8 cellular contexts compared by ENCODE assay signal in genomic region chr10:11757452-11757819, GRCh38. TPM values are rescaled to one million over a fixed set of nuclear protein-coding genes. Genes with fewer than 3 reads are reported as not detected.
DNase-seq lines count a peak whose midpoint lies in the region; ATAC-seq, FAIRE-seq and TF ChIP-seq lines count a peak whose summit lies in the region.

No MANE protein-coding gene starts in this region.

- no peak overlapping the region for H3K27ac Mint-ChIP-seq in activated T-helper 17 cell treated with anti-CD3 and anti-CD28 coated beads, Interleukin-2, amount 50 U/mL, for 72 hours

- H3K9me3 ChIP-seq in pancreas, result no peaks in the 10 kb centered on the region

- peaks cover 0 to 8% (median 5%) of the 10 kb centered on the region in 3 donors for H3K36me3 ChIP-seq in pancreas

- H3K4me3 Mint-ChIP-seq in activated T-helper 17 cell treated with anti-CD3 and anti-CD28 coated beads, Interleukin-2, amount 50 U/mL, for 72 hours, result no peak overlapping the region

- WGBS in pancreas, 2 donors, result 3 to 10% methylated on average over 3 of the region's 3 CpGs

- no peaks in the 10 kb centered on the region for H3K4me1 Mint-ChIP-seq in activated T-helper 17 cell treated with anti-CD3 and anti-CD28 coated beads, Interleukin-2, amount 50 U/mL, for 72 hours

- peak overlapping the region; percentile 40 to 84 (median 78) for H3K27ac ChIP-seq in pancreas

- FAIRE-seq in GM18507 (lab: Jason Lieb, UNC), result peak; percentile 42
- FAIRE-seq in pancreas (lab: Jason Lieb, UNC), result no peak

- peaks cover 18 to 20% (median 19%) of the 10 kb centered on the region in 3 donors for H3K4me1 ChIP-seq in pancreas

- peaks cover 3% of the 10 kb centered on the region for H3K27me3 Mint-ChIP-seq in activated T-helper 17 cell treated with anti-CD3 and anti-CD28 coated beads, Interleukin-2, amount 50 U/mL, for 72 hours

- TF ChIP-seq CTCF in pancreas (IDR thresholded peaks at IDR 0.05), result no peak

- H3K4me3 ChIP-seq in pancreas, result no peak overlapping the region

- H3K9me3 Mint-ChIP-seq in activated T-helper 17 cell treated with anti-CD3 and anti-CD28 coated beads, Interleukin-2, amount 50 U/mL, for 72 hours, result no peaks in the 10 kb centered on the region

- intact Hi-C loops in pancreas (cut with DNase I), result loop anchor here in 1 of 3 donors (10.0 kb wide), 1 partner anchor 243 kb away; no protein-coding TSS in a partner anchor

- no peaks in the 10 kb centered on the region for H3K27me3 ChIP-seq in pancreas

- ATAC-seq in esophagus mucosa (peak; percentile 75), pancreas (peak; percentile 82 to 93 (median 82)), HG03342 (IDR thresholded peaks at IDR 0.05; ENCODE audit: unreplicated experiment) (no peak)
- ATAC-seq in activated T-helper 17 cell treated with anti-CD3 and anti-CD28 coated beads, Interleukin-2, amount 50 U/mL, for 72 hours (replicated peaks), result no peak

- no peaks in the 10 kb centered on the region for H3K36me3 Mint-ChIP-seq in activated T-helper 17 cell treated with anti-CD3 and anti-CD28 coated beads, Interleukin-2, amount 50 U/mL, for 72 hours (ENCODE audit: low read depth)

- DNase-seq in GM18507 (ENCODE audit: extremely low spot score, insufficient read length, low read depth) (no peak), NCI-H226 (peak; percentile 16), pancreas (peak in 4 of 6 donors; percentile 56 to 75 (median 74)), cerebellar nuclear complex (lab: John Stamatoyannopoulos, UW) (no peak), NCI-H1048 (lab: John Stamatoyannopoulos, UW) (no peak)

RNA-seq across cellular contexts. Expression of gene ECHDC3, which starts 15.3 kb away (rescaled TPM):
- 17.8 TPM for total RNA-seq in esophagus mucosa
- total RNA-seq in pancreas, result 10 to 100 TPM; 12.3 to 19.6 (median 16.6) TPM
- polyA plus RNA-seq in pancreas, result 10 to 100 TPM in 1 of 2 donors, 1 to 10 TPM in 1; 9.7 to 18.8 TPM
- 1 to 10 TPM in 1 of 2 donors, not detected in 1; 1.5 TPM for total RNA-seq in activated T-helper 17 cell treated with anti-CD3 and anti-CD28 coated beads, Interleukin-2, amount 50 U/mL, for 72 hours

Comparison
In these comparisons a context has a peak if more than half of its experiments do, and no peak if none do; other contexts are left out.
1. DNase-seq: peak in NCI-H226 (single experiment) and pancreas (4 of 6); none in GM18507 (single experiment), cerebellar nuclear complex (0 of 2) and NCI-H1048 (single experiment).
2. ATAC-seq: peak in esophagus mucosa (single experiment) and pancreas (4 of 4); none in HG03342 (single experiment) and activated T-helper 17 cell treated with anti-CD3 and anti-CD28 coated beads, Interleukin-2, amount 50 U/mL, for 72 hours (single experiment).